ENCODE assay signal across 34 cellular contexts in the genomic region with DNA sequence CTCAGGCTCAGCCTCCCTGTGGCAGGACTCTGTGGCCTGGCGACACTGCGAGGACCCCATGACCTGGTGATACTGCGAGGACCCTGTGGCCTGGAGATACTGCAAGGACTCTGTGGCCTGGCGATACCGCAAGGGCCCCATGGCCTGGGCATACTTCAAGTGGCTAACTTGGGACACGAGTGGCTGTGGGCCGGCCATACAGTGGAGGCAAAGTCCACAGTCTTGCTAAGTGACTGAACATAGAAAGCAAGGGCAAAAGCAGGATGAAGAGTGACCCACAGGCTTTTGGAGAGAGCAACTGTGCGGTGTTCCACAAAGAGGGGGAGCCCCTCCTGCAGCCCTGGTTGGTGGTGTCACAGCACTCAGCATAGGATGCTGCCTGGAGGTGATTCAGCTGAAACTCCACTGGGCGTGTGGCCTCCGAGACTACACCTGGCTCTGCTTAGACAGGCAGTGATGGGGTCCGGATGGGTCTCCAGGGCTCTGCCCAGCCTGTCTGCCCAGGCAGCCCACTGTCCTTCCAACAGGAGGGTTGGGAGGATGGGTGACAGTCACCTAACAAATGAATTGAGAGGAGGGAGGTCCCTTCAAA.
"Had no signal": no experiment of that assay in that cellular context is flagged by ENCODE, and none has a peak within 500 bp of the region (broad histone marks: within the 10 kb centered on the region; RNA-seq: fewer than 3 reads in every experiment).

No MANE protein-coding gene starts in this region.

- ATAC-seq: activated CD8-positive, alpha-beta T cell treated with anti-CD3 and anti-CD28 coated beads for 36 hours; activated naive CD4-positive, alpha-beta T cell treated with anti-CD3 and anti-CD28 coated beads, Interleukin-2, amount 50 U/mL, for 72 hours; activated T-cell treated with anti-CD3 and anti-CD28 coated beads, Interleukin-2, amount 50 U/mL, for 4 hours; activated T-cell treated with anti-CD3 and anti-CD28 coated beads, Interleukin-2, amount 50 U/mL, for 72 hours; activated T-helper 17 cell treated with anti-CD3 and anti-CD28 coated beads, Interleukin-2, amount 50 U/mL, for 72 hours; body of pancreas had no signal

- DNase-seq: activated B cell treated with CpG ODN at 0.5 μM for 24 hours; activated CD4-positive, alpha-beta memory T cell treated with anti-CD3 and anti-CD28 coated beads for 36 hours; activated CD4-positive, alpha-beta T cell treated with anti-CD3 and anti-CD28 coated beads for 4 hours; activated CD4-positive, alpha-beta T cell treated with anti-CD3 and anti-CD28 coated beads, Interleukin-2, amount 10 ng/mL, durations not matched to agents 7 days and 5 days; activated CD4-positive, CD25-positive, alpha-beta regulatory T cell treated with anti-CD3 and anti-CD28 coated beads, Interleukin-2, amount 50 U/mL, for 72 hours; activated CD8-positive, alpha-beta memory T cell treated with anti-CD3 and anti-CD28 coated beads, Interleukin-2, amount 50 U/mL, for 4 hours; activated CD8-positive, alpha-beta T cell treated with anti-CD3 and anti-CD28 coated beads for 36 hours; activated effector memory CD4-positive, alpha-beta T cell treated with anti-CD3 and anti-CD28 coated beads, Interleukin-2, amount 50 U/mL, for 16 hours; activated gamma-delta T cell treated with Interleukin-2 at 50 U/mL for 16 hours; activated naive CD4-positive, alpha-beta T cell; activated naive CD4-positive, alpha-beta T cell treated with anti-CD3 and anti-CD28 coated beads for 36 hours; activated naive CD4-positive, alpha-beta T cell treated with anti-CD3 and anti-CD28 coated beads, Interleukin-2, amount 50 U/mL, for 16 hours; activated naive CD8-positive, alpha-beta T cell treated with anti-CD3 and anti-CD28 coated beads for 36 hours; activated T-cell treated with anti-CD3 and anti-CD28 coated beads for 4 hours; activated T-cell treated with anti-CD3 and anti-CD28 coated beads, Interleukin-2, amount 50 U/mL, for 1 hour; activated T-cell treated with anti-CD3 and anti-CD28 coated beads, Interleukin-2, amount 50 U/mL, for 4 hours; activated T-cell treated with anti-CD3 and anti-CD28 coated beads, Interleukin-2, amount 50 U/mL, for 72 hours; adrenal gland; amniotic stem cell; body of pancreas; brain microvascular endothelial cell; central memory CD4-positive, alpha-beta T cell; T-helper 1 cell; T-helper 2 cell; T-helper 9 cell had no signal

- H3K27ac Mint-ChIP-seq: activated B cell treated with CpG ODN at 0.5 μM for 24 hours; activated CD4-positive, alpha-beta memory T cell treated with anti-CD3 and anti-CD28 coated beads for 36 hours; activated CD4-positive, alpha-beta T cell treated with anti-CD3 and anti-CD28 coated beads, Interleukin-2, amount 10 ng/mL, durations not matched to agents 7 days and 5 days; activated CD8-positive, alpha-beta T cell treated with anti-CD3 and anti-CD28 coated beads for 36 hours; activated naive CD4-positive, alpha-beta T cell treated with anti-CD3 and anti-CD28 coated beads for 36 hours; activated naive CD4-positive, alpha-beta T cell treated with anti-CD3 and anti-CD28 coated beads, Interleukin-2, amount 50 U/mL, for 72 hours; activated naive CD8-positive, alpha-beta T cell treated with anti-CD3 and anti-CD28 coated beads for 36 hours; activated T-cell treated with anti-CD3 and anti-CD28 coated beads, Interleukin-2, amount 50 U/mL, for 72 hours; activated T-helper 1 cell treated with anti-CD3 and anti-CD28 coated beads, Interleukin-12 subunit alpha, Interleukin-12 subunit beta, Interleukin-2, Interleukin-4 antibody, amounts not matched to agents 30 ng/mL and 10 ng/mL and 1 ng/mL, durations not matched to agents 14 hours and 24 hours and 36 hours; activated T-helper 17 cell treated with anti-CD3 and anti-CD28 coated beads, Interleukin-2, amount 50 U/mL, for 72 hours; T-helper 1 cell treated with Interleukin-12 subunit alpha and Interleukin-12 subunit beta and Interleukin-4 antibody, amounts not matched to agents 30 μg/mL and 1 μg/mL, for 36 hours; T-helper 2 cell treated with Interferon-gamma antibody and Interleukin-4, amounts not matched to agents 5 μg/mL and 100 μg/mL, for 36 hours had no signal

- H3K9me3 ChIP-seq: adrenal gland, body of pancreas, breast epithelium had no signal

- H3K9me3 Mint-ChIP-seq: activated B cell treated with CpG ODN at 0.5 μM for 24 hours; activated CD4-positive, alpha-beta memory T cell treated with anti-CD3 and anti-CD28 coated beads for 36 hours; activated CD4-positive, alpha-beta T cell treated with anti-CD3 and anti-CD28 coated beads, Interleukin-2, amount 10 ng/mL, durations not matched to agents 7 days and 5 days; activated CD8-positive, alpha-beta T cell treated with anti-CD3 and anti-CD28 coated beads for 36 hours; activated naive CD4-positive, alpha-beta T cell treated with anti-CD3 and anti-CD28 coated beads for 36 hours; activated naive CD4-positive, alpha-beta T cell treated with anti-CD3 and anti-CD28 coated beads, Interleukin-2, amount 50 U/mL, for 72 hours; activated naive CD8-positive, alpha-beta T cell treated with anti-CD3 and anti-CD28 coated beads for 36 hours; activated T-cell treated with anti-CD3 and anti-CD28 coated beads, Interleukin-2, amount 50 U/mL, for 4 hours; activated T-cell treated with anti-CD3 and anti-CD28 coated beads, Interleukin-2, amount 50 U/mL, for 72 hours; activated T-helper 1 cell treated with anti-CD3 and anti-CD28 coated beads, Interleukin-12 subunit alpha, Interleukin-12 subunit beta, Interleukin-2, Interleukin-4 antibody, amounts not matched to agents 30 ng/mL and 10 ng/mL and 1 ng/mL, durations not matched to agents 14 hours and 24 hours and 36 hours; activated T-helper 17 cell treated with anti-CD3 and anti-CD28 coated beads, Interleukin-2, amount 50 U/mL, for 72 hours; T-helper 1 cell treated with Interleukin-12 subunit alpha and Interleukin-12 subunit beta and Interleukin-4 antibody, amounts not matched to agents 30 μg/mL and 1 μg/mL, for 36 hours; T-helper 2 cell treated with Interferon-gamma antibody and Interleukin-4, amounts not matched to agents 5 μg/mL and 100 μg/mL, for 36 hours had no signal

- H3K36me3 ChIP-seq: adrenal gland, brain microvascular endothelial cell, breast epithelium had no signal

- H3K27me3 Mint-ChIP-seq: activated B cell treated with CpG ODN at 0.5 μM for 24 hours; activated CD4-positive, alpha-beta memory T cell treated with anti-CD3 and anti-CD28 coated beads for 36 hours; activated CD8-positive, alpha-beta T cell treated with anti-CD3 and anti-CD28 coated beads for 36 hours; activated T-helper 17 cell treated with anti-CD3 and anti-CD28 coated beads, Interleukin-2, amount 50 U/mL, for 72 hours had no signal

- H3K4me3 ChIP-seq: adrenal gland, body of pancreas, breast epithelium had no signal

- H3K27ac ChIP-seq: adrenal gland, body of pancreas, brain microvascular endothelial cell, breast epithelium, VCaP had no signal

- FAIRE-seq: astrocyte, TTC549 had no signal

- H3K27me3 ChIP-seq: adrenal gland, body of pancreas, brain microvascular endothelial cell, breast epithelium had no signal

- H3K4me1 Mint-ChIP-seq: activated B cell treated with CpG ODN at 0.5 μM for 24 hours; activated CD4-positive, alpha-beta T cell treated with anti-CD3 and anti-CD28 coated beads, Interleukin-2, amount 10 ng/mL, durations not matched to agents 7 days and 5 days; activated naive CD8-positive, alpha-beta T cell treated with anti-CD3 and anti-CD28 coated beads for 36 hours; activated T-helper 17 cell treated with anti-CD3 and anti-CD28 coated beads, Interleukin-2, amount 50 U/mL, for 72 hours had no signal

- H3K4me1 ChIP-seq: adrenal gland, breast epithelium had no signal

- H3K4me3 Mint-ChIP-seq: activated B cell treated with CpG ODN at 0.5 μM for 24 hours; activated CD4-positive, alpha-beta memory T cell treated with anti-CD3 and anti-CD28 coated beads for 36 hours; activated CD4-positive, alpha-beta T cell treated with anti-CD3 and anti-CD28 coated beads, Interleukin-2, amount 10 ng/mL, durations not matched to agents 7 days and 5 days; activated CD8-positive, alpha-beta T cell treated with anti-CD3 and anti-CD28 coated beads for 36 hours; activated naive CD4-positive, alpha-beta T cell treated with anti-CD3 and anti-CD28 coated beads for 36 hours; activated naive CD8-positive, alpha-beta T cell treated with anti-CD3 and anti-CD28 coated beads for 36 hours; activated T-cell treated with anti-CD3 and anti-CD28 coated beads, Interleukin-2, amount 50 U/mL, for 4 hours; activated T-cell treated with anti-CD3 and anti-CD28 coated beads, Interleukin-2, amount 50 U/mL, for 72 hours; activated T-helper 1 cell treated with anti-CD3 and anti-CD28 coated beads, Interleukin-12 subunit alpha, Interleukin-12 subunit beta, Interleukin-2, Interleukin-4 antibody, amounts not matched to agents 30 ng/mL and 10 ng/mL and 1 ng/mL, durations not matched to agents 14 hours and 24 hours and 36 hours; activated T-helper 17 cell treated with anti-CD3 and anti-CD28 coated beads, Interleukin-2, amount 50 U/mL, for 72 hours; T-helper 1 cell treated with Interleukin-12 subunit alpha and Interleukin-12 subunit beta and Interleukin-4 antibody, amounts not matched to agents 30 μg/mL and 1 μg/mL, for 36 hours; T-helper 2 cell treated with Interferon-gamma antibody and Interleukin-4, amounts not matched to agents 5 μg/mL and 100 μg/mL, for 36 hours had no signal

- H3K36me3 Mint-ChIP-seq: activated CD4-positive, alpha-beta memory T cell treated with anti-CD3 and anti-CD28 coated beads for 36 hours; activated naive CD4-positive, alpha-beta T cell treated with anti-CD3 and anti-CD28 coated beads, Interleukin-2, amount 50 U/mL, for 72 hours; activated naive CD8-positive, alpha-beta T cell treated with anti-CD3 and anti-CD28 coated beads for 36 hours had no signal
